In the genomic region with DNA sequence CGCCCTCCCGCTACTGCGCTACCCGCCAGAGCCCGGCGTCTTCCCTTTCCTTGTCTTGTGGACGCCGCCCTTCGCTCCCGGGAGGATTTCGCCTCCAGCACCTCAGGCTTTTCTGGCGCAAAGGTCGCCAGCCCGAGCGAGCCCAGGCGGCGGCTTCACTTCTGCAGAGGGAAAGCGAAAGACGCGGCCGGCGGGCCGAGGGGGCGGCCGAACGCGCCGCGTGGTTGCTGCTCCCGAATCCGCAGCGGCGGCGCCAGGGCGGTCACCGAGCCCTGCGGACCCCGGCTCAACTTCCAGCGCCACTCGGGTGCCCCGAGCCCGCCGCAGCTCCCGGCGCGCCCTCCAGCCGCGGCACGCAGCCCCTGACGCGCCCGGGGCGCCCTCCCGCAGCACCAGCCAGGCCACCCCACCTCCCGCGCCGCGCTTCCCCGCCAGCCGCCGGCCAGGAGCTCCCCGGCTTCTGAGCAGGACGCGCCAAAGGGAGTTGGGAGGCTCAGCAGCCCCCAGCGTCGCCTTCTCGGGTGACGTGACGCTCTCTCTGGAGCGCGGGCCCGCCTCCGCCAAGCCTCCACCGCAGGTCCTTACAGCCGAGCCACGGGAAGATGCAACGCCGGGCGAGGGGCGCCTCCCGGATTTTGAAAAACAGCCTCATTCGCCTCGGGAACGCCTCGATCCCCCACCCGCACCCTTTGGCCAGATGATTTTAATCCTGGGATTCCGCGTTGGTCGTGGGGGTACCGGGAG, we compare ENCODE assay signal across 9 cellular contexts.
A peak's percentile ranks its signal among the peaks of the same experiment; 100 is the strongest.
DNase-seq lines count a peak whose midpoint lies in the region; ATAC-seq and TF ChIP-seq lines count a peak whose summit lies in the region.
"Had no signal": no experiment of that assay in that cellular context is flagged by ENCODE, and none has a peak within 500 bp of the region (broad histone marks: within the 10 kb centered on the region; RNA-seq: fewer than 3 reads in every experiment).

No MANE protein-coding gene starts in this region.

- no peaks in the 10 kb centered on the region for H3K4me1 ChIP-seq in foreskin keratinocyte

- no peak overlapping the region for H3K27ac ChIP-seq in foreskin keratinocyte

- H3K36me3 Mint-ChIP-seq in activated CD4-positive, alpha-beta memory T cell treated with anti-CD3 and anti-CD28 coated beads, Interleukin-2, amount 10 ng/mL, durations not matched to agents 7 days and 5 days (ENCODE audit: low read depth), result no peaks in the 10 kb centered on the region
- no peaks in the 10 kb centered on the region for H3K36me3 Mint-ChIP-seq in nephron (ENCODE audit: low read depth)
- no peaks in the 10 kb centered on the region for H3K36me3 Mint-ChIP-seq in naive thymus-derived CD8-positive, alpha-beta T cell
- H3K36me3 Mint-ChIP-seq: activated naive CD8-positive, alpha-beta T cell had no signal

- DNase-seq in ACHN, result peak; percentile 36
- no peak for DNase-seq in activated CD4-positive, alpha-beta memory T cell treated with anti-CD3 and anti-CD28 coated beads, Interleukin-2, amount 10 ng/mL, durations not matched to agents 7 days and 5 days
- peak; percentile 3 to 19 for DNase-seq in foreskin keratinocyte
- no peak for DNase-seq in naive thymus-derived CD8-positive, alpha-beta T cell

- peaks cover 6% of the 10 kb centered on the region for H3K4me1 Mint-ChIP-seq in activated CD4-positive, alpha-beta memory T cell treated with anti-CD3 and anti-CD28 coated beads, Interleukin-2, amount 10 ng/mL, durations not matched to agents 7 days and 5 days
- H3K4me1 Mint-ChIP-seq in nephron, result no peaks in the 10 kb centered on the region
- H3K4me1 Mint-ChIP-seq in naive thymus-derived CD8-positive, alpha-beta T cell, result peaks cover 0 to 9% (median 7%) of the 10 kb centered on the region in 4 donors

- in situ Hi-C loops in ACHN (cut with HindIII; ENCODE audit: low pct_ligation_motif_present, low pct_unique_long_range_greater_than_20kb, low sequenced_read_pairs), result no loop called here

- H3K27me3 ChIP-seq in foreskin keratinocyte, result peaks cover 91% of the 10 kb centered on the region

- POLR2A ChIA-PET in activated CD4-positive, alpha-beta memory T cell treated with anti-CD3 and anti-CD28 coated beads, Interleukin-2, amount 10 ng/mL, durations not matched to agents 7 days and 5 days (lab: Charles Lee), result no interaction called here
- POLR2A ChIA-PET in naive thymus-derived CD8-positive, alpha-beta T cell (lab: Charles Lee), result no interaction called here

- ATAC-seq in GM19351 (IDR thresholded peaks at IDR 0.05; ENCODE audit: unreplicated experiment), result peak; percentile 31
- ATAC-seq in foreskin keratinocyte, result peak; percentile 19
- ATAC-seq in naive thymus-derived CD8-positive, alpha-beta T cell, result no peak
- no peak for ATAC-seq in HG03469 (IDR thresholded peaks at IDR 0.05; ENCODE audit: unreplicated experiment)
- ATAC-seq in GM21360 (IDR thresholded peaks at IDR 0.05; ENCODE audit: unreplicated experiment), result no peak

- H3K27me3 Mint-ChIP-seq in activated CD4-positive, alpha-beta memory T cell treated with anti-CD3 and anti-CD28 coated beads, Interleukin-2, amount 10 ng/mL, durations not matched to agents 7 days and 5 days, result peaks cover 37% of the 10 kb centered on the region
- H3K27me3 Mint-ChIP-seq in nephron (ENCODE audit: low read depth), result peaks cover 31% of the 10 kb centered on the region
- H3K27me3 Mint-ChIP-seq in naive thymus-derived CD8-positive, alpha-beta T cell, result peaks cover 19 to 33% (median 28%) of the 10 kb centered on the region in 5 donors

- H3K9me3 Mint-ChIP-seq in activated CD4-positive, alpha-beta memory T cell treated with anti-CD3 and anti-CD28 coated beads, Interleukin-2, amount 10 ng/mL, durations not matched to agents 7 days and 5 days, result no peaks in the 10 kb centered on the region
- H3K9me3 Mint-ChIP-seq in nephron, result no peaks in the 10 kb centered on the region
- H3K9me3 Mint-ChIP-seq in naive thymus-derived CD8-positive, alpha-beta T cell, result no peaks in the 10 kb centered on the region

- peak overlapping the region; percentile 25 for H3K4me3 Mint-ChIP-seq in activated CD4-positive, alpha-beta memory T cell treated with anti-CD3 and anti-CD28 coated beads, Interleukin-2, amount 10 ng/mL, durations not matched to agents 7 days and 5 days
- peak overlapping the region; percentile 92 to 97 (median 93) for H3K4me3 Mint-ChIP-seq in nephron
- H3K4me3 Mint-ChIP-seq in naive thymus-derived CD8-positive, alpha-beta T cell, result peak overlapping the region in 3 of 10 donors; percentile 5 to 60 (median 60)

- CTCF ChIA-PET in activated CD4-positive, alpha-beta memory T cell treated with anti-CD3 and anti-CD28 coated beads, Interleukin-2, amount 10 ng/mL, durations not matched to agents 7 days and 5 days (lab: Charles Lee), result no interaction called here

- H3K27ac Mint-ChIP-seq in activated CD4-positive, alpha-beta memory T cell treated with anti-CD3 and anti-CD28 coated beads, Interleukin-2, amount 10 ng/mL, durations not matched to agents 7 days and 5 days, result no peak overlapping the region
- H3K27ac Mint-ChIP-seq in nephron, result no peak overlapping the region
- no peak overlapping the region for H3K27ac Mint-ChIP-seq in naive thymus-derived CD8-positive, alpha-beta T cell
- H3K27ac Mint-ChIP-seq: activated naive CD8-positive, alpha-beta T cell had no signal

- no peak for TF ChIP-seq CTCF in foreskin keratinocyte (conservative IDR thresholded peaks at IDR 0.05)
- no peak for TF ChIP-seq CTCF in nephron (IDR thresholded peaks at IDR 0.05; ENCODE audit: unreplicated experiment in 3 of 3)

Comparison
In these comparisons a context has a peak if more than half of its experiments do, and no peak if none do; other contexts are left out.
1. DNase-seq: peak in ACHN (single experiment) and foreskin keratinocyte (2 of 2); none in activated CD4-positive, alpha-beta memory T cell treated with anti-CD3 and anti-CD28 coated beads, Interleukin-2, amount 10 ng/mL, durations not matched to agents 7 days and 5 days (single experiment) and naive thymus-derived CD8-positive, alpha-beta T cell (0 of 10).
2. ATAC-seq: peak in GM19351 (single experiment) and foreskin keratinocyte (single experiment); none in naive thymus-derived CD8-positive, alpha-beta T cell (0 of 2), HG03469 (single experiment) and GM21360 (single experiment).